9 cellular contexts compared by ENCODE assay signal in the genomic region with DNA sequence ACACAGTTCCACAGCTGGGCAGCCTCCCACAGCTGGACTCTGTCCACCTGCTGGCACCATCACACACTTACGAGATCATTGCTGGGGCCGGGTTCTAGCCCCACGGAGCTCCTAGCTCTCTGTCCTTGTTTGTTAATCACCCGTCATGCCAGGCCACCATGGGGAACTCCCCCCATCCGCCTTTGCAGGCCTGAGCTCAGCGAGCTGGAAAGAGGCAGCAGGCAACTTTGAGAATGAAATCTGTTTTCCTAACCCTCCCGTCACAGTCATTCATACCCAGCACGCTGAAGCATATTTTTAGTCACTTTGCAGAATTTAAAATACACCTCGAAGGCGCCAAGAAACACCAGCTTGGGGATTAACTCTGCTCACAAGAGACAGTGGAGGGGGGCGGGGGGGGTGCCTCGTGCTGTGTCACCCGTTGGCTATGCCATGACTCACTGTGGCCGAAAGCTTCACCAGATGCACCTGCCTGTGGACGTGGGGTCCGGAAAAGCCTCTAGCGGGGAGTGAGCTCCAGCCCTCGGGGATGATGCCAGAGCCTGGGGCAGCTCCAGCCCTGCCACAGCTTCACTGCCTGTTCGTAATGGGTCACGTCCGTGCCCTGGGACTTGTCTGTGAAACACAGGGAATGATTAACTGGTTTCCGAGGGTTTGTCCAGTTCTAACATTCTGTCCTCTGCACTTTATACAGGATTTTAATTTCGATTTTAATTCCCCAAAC. TPM values are rescaled to one million over a fixed set of nuclear protein-coding genes. Genes with fewer than 3 reads are reported as not detected.
A peak's percentile ranks its signal among the peaks of the same experiment; 100 is the strongest.
DNase-seq lines count a peak whose midpoint lies in the region; ATAC-seq, FAIRE-seq and TF ChIP-seq lines count a peak whose summit lies in the region.
"Had no signal": no experiment of that assay in that cellular context is flagged by ENCODE, and none has a peak within 500 bp of the region (broad histone marks: within the 10 kb centered on the region; RNA-seq: fewer than 3 reads in every experiment).

No MANE protein-coding gene starts in this region.

- H3K27me3 ChIP-seq in liver (ENCODE audit: control insufficient read depth in 4 of 4, insufficient read depth in 4 of 4, low read length in 3 of 4) (no peaks in the 10 kb centered on the region), HepG2 (ENCODE audit: control insufficient read depth in 1 of 2, insufficient read depth in 2 of 2, low read length in 2 of 2) (peaks cover 0 to 48% of the 10 kb centered on the region in 2 experiments)

- no peaks in the 10 kb centered on the region for H3K79me2 ChIP-seq in HepG2 (ENCODE audit: insufficient read depth, low read length)

- TF ChIP-seq RAD21 in liver (IDR thresholded peaks at IDR 0.05) (peak; percentile 11 to 43), HepG2 (CRISPR knock-in tag; IDR thresholded peaks at IDR 0.05) (no peak)

- POLR2A ChIA-PET in HepG2 (lab: Yijun Ruan, JAX) (no interaction called here), RWPE1 (lab: Yijun Ruan, JAX; ENCODE audit: low non-redundant PET) (no interaction called here)

- FAIRE-seq in HepG2 (lab: Jason Lieb, UNC) (no peak), urothelium cell line (lab: Jason Lieb, UNC) (no peak)

- no peaks in the 10 kb centered on the region for H4K20me1 ChIP-seq in HepG2 (ENCODE audit: insufficient read depth, low read length)

- intact Hi-C loops in HepG2 (cut with micrococcal nuclease; ENCODE audit: unreplicated experiment) = no loop called here

- CTCF ChIA-PET in HepG2 (lab: Yijun Ruan, JAX; ENCODE audit: low intra/inter-chr PET ratio, low total read pairs) = no interaction called here
- CTCF ChIA-PET in RWPE1 (lab: Yijun Ruan, JAX) = interaction anchor here (0.6 kb wide), 1 partner anchor 193 kb away, joined by 3 read pairs; no protein-coding TSS in a partner anchor

- ATAC-seq in HepG2 (no peak), HG02678 (IDR thresholded peaks at IDR 0.05; ENCODE audit: unreplicated experiment) (no peak), HG03354 (IDR thresholded peaks at IDR 0.05; ENCODE audit: poor library complexity, severe bottlenecking, unreplicated experiment) (no peak)

- no peak overlapping the region for H2AFZ ChIP-seq in HepG2 (ENCODE audit: low read length)

- no peak overlapping the region for H3K4me2 ChIP-seq in HepG2 (ENCODE audit: low read depth, low read length)

- TF ChIP-seq EP300 in HepG2 (IDR thresholded peaks at IDR 0.05; ENCODE audit: low read depth in 2 of 2, low read length in 2 of 2) = no peak
- no peak for TF ChIP-seq EP300 in HepG2 (CRISPR knock-in tag; IDR thresholded peaks at IDR 0.05; ENCODE audit: borderline replicate concordance)

- H3K36me3 ChIP-seq in liver (ENCODE audit: control insufficient read depth in 4 of 4, insufficient read depth in 3 of 4, low read depth in 1 of 4, low read length in 3 of 4) (no peaks in the 10 kb centered on the region), HepG2 (replicated peaks in 1 of 2; ENCODE audit: control insufficient read depth in 1 of 2, insufficient read depth in 2 of 2, low read length in 2 of 2) (no peaks in the 10 kb centered on the region)
- H3K36me3 ChIP-seq: suprapubic skin had no signal

- H3K9ac ChIP-seq in liver (ENCODE audit: low read depth in 1 of 2, low read length in 2 of 2) (peak overlapping the region; percentile 37 to 65), HepG2 (ENCODE audit: insufficient read depth, low read depth, low read length) (no peak overlapping the region)

- in situ Hi-C loops in HepG2 (cut with HindIII; ENCODE audit: extremely low pct_ligation_motif_present, low pct_unique_long_range_greater_than_20kb) (no loop called here), KBM-7 (cut with MboI; ENCODE audit: low pct_unique_long_range_greater_than_20kb, low sequenced_read_pairs) (no loop called here)

- H3K4me1 ChIP-seq in liver (ENCODE audit: control insufficient read depth in 4 of 4, insufficient read depth in 4 of 4, low read length in 3 of 4) = peaks cover 9 to 43% (median 27%) of the 10 kb centered on the region in 4 donors
- H3K4me1 ChIP-seq in HepG2 (ENCODE audit: insufficient read depth, low read length) = peaks cover 22% of the 10 kb centered on the region

- no peak for TF ChIP-seq POLR2A in HepG2 (IDR thresholded peaks at IDR 0.05; ENCODE audit: insufficient read depth in 1 of 2, low read depth in 2 of 2, low read length in 2 of 2)

- TF ChIP-seq CTCF in liver (IDR thresholded peaks at IDR 0.05; ENCODE audit: low read depth, low read length, missing input control) = no peak
- TF ChIP-seq CTCF in HepG2 (CRISPR knock-in tag; IDR thresholded peaks at IDR 0.05) = no peak
- TF ChIP-seq CTCF in RWPE1 (conservative IDR thresholded peaks at IDR 0.05; ENCODE audit: low read depth) = no peak

- 35% methylated on average over 23 of the region's 23 CpGs for WGBS in liver
- WGBS in HepG2 (ENCODE audit: low lambda C conversion rate) = 14% methylated on average over 15 of the region's 23 CpGs

- H3K27ac ChIP-seq in liver (ENCODE audit: low read depth in 1 of 2, low read length in 2 of 2) (peak overlapping the region; percentile 82 to 86), HepG2 (ENCODE audit: extremely low read length, insufficient read depth, low read length) (no peak overlapping the region), RWPE1 (no peak overlapping the region)
- H3K27ac ChIP-seq: suprapubic skin had no signal

- BruUV-seq in HepG2 (replicated peaks; lab: Mats Ljungman, UMichigan) = no TSS peak

- H3K9me3 ChIP-seq in liver (ENCODE audit: control insufficient read depth in 4 of 4, low read length in 3 of 4) (no peaks in the 10 kb centered on the region), HepG2 (ENCODE audit: low read length) (no peaks in the 10 kb centered on the region)
- H3K9me3 ChIP-seq: suprapubic skin had no signal

- H3K4me3 ChIP-seq in liver (ENCODE audit: low read depth in 1 of 3, low read length in 3 of 3) = peak overlapping the region in 2 of 3 donors; percentile 36 to 54
- H3K4me3 ChIP-seq in HepG2 (replicated peaks in 1 of 3; ENCODE audit: insufficient read depth in 1 of 3, low read depth in 2 of 3, low read length in 3 of 3) = no peak overlapping the region

- DNase-seq in HepG2 (ENCODE audit: low spot score) = no peak
- DNase-seq in RWPE1 (ENCODE audit: low spot score) = peak; percentile 67
- peak; percentile 57 for DNase-seq in germinal center (ENCODE audit: low spot score)
- peak; percentile 83 for DNase-seq in urothelium cell line (ENCODE audit: low spot score)
- DNase-seq in KBM-7 = no peak

TF ChIP-seq in liver, 16 proteins besides CTCF, POLR2A, EP300 and RAD21 (continues in another document):
- peak; percentile 68 to 72 for TF ChIP-seq RXRA (IDR thresholded peaks at IDR 0.05)
- TF ChIP-seq FOXA1 (IDR thresholded peaks at IDR 0.05) = peak; percentile 20

TF ChIP-seq in HepG2, 621 proteins besides CTCF, POLR2A, EP300 and RAD21 (continues in another document):
- no peak for TF ChIP-seq ZKSCAN8 (CRISPR knock-in tag; IDR thresholded peaks at IDR 0.05; ENCODE audit: borderline replicate concordance)

RNA-seq across cellular contexts. Expression of a gene that starts 1.4 kb away (rescaled TPM):
- total RNA-seq in liver (1 to 10 TPM; 4.9 to 9.0 TPM), HepG2 (2016; rRNA removed; fragmentation: Illumina TruSeq; extraction: Trizol) (not detected in 2 replicates)
- polyA plus RNA-seq in liver (1 to 10 TPM; 4.0 to 5.6 TPM), HepG2 (2011; rRNA removed) (0.01 and 0.03 TPM in 2 replicates)
- not detected in 2 replicates for total RNA-seq in HepG2 (2016; cell fraction: cytosol; rRNA removed; fragmentation: Illumina TruSeq; extraction: Trizol; ENCODE audit: low read depth)
- total RNA-seq in HepG2 (2016; cell fraction: insoluble cytoplasmic fraction; rRNA removed; fragmentation: Illumina TruSeq; extraction: Trizol) = not detected in 2 replicates
- total RNA-seq in HepG2 (2016; cell fraction: membrane; rRNA removed; fragmentation: Illumina TruSeq; extraction: Trizol) = not detected in 2 replicates
- total RNA-seq in HepG2 (2016; cell fraction: nucleus; rRNA removed; fragmentation: Illumina TruSeq; extraction: Trizol) = not detected in 2 replicates
- polyA plus RNA-seq in HepG2 (2011; cell fraction: cytosol; rRNA removed) = 0.03 and 0.05 TPM in 2 replicates
- polyA plus RNA-seq in HepG2 (2011; cell fraction: nucleus; rRNA removed) = 0.14 TPM in 1 of 2 replicates, not detected in the other
- polyA plus RNA-seq in HepG2 (2012) = 0.16 and 0.34 TPM in 2 replicates
- polyA plus RNA-seq in HepG2 (2016; cell fraction: cytosol; fragmentation: Illumina TruSeq; extraction: Trizol; ENCODE audit: low read depth) = not detected in 2 replicates
- not detected in 2 replicates for polyA plus RNA-seq in HepG2 (2016; cell fraction: insoluble cytoplasmic fraction; fragmentation: Illumina TruSeq; extraction: Trizol; ENCODE audit: low read depth)
- not detected in 2 replicates for polyA plus RNA-seq in HepG2 (2016; cell fraction: membrane; fragmentation: Illumina TruSeq; extraction: Trizol; ENCODE audit: low read depth)
- polyA plus RNA-seq in HepG2 (2016; cell fraction: nucleus; fragmentation: Illumina TruSeq; extraction: Trizol; ENCODE audit: insufficient read depth, low read depth) = not detected in 2 replicates
- 0.16 TPM in 1 of 2 replicates, not detected in the other for polyA minus RNA-seq in HepG2 (2011; rRNA and poly(A)+ RNA removed; ENCODE audit: low replicate concordance)
- not detected in 2 replicates for polyA minus RNA-seq in HepG2 (2011; cell fraction: cytosol; rRNA and poly(A)+ RNA removed)
- polyA minus RNA-seq in HepG2 (2011; cell fraction: nucleus; rRNA and poly(A)+ RNA removed) = not detected in 2 replicates

RNA-seq across cellular contexts. Expression of a gene that starts 57.9 kb away (rescaled TPM):
- total RNA-seq in liver = 10 to 100 TPM; 20.5 to 23.3 TPM
- 10 to 100 TPM; 12.2 to 19.6 TPM for polyA plus RNA-seq in liver
- total RNA-seq in HepG2 (2016; rRNA removed; fragmentation: Illumina TruSeq; extraction: Trizol) = 40.4 and 54.8 TPM in 2 replicates
- 58.9 and 65.5 TPM in 2 replicates for total RNA-seq in HepG2 (2016; cell fraction: cytosol; rRNA removed; fragmentation: Illumina TruSeq; extraction: Trizol; ENCODE audit: low read depth)
- total RNA-seq in HepG2 (2016; cell fraction: insoluble cytoplasmic fraction; rRNA removed; fragmentation: Illumina TruSeq; extraction: Trizol) = 35.1 and 61.8 TPM in 2 replicates
- total RNA-seq in HepG2 (2016; cell fraction: membrane; rRNA removed; fragmentation: Illumina TruSeq; extraction: Trizol) = 24.4 and 24.9 TPM in 2 replicates
- 52.0 and 62.6 TPM in 2 replicates for total RNA-seq in HepG2 (2016; cell fraction: nucleus; rRNA removed; fragmentation: Illumina TruSeq; extraction: Trizol)
- polyA plus RNA-seq in HepG2 (2011; rRNA removed) = 18.6 and 28.4 TPM in 2 replicates
- 9.7 and 12.5 TPM in 2 replicates for polyA plus RNA-seq in HepG2 (2011; cell fraction: cytosol; rRNA removed)
- polyA plus RNA-seq in HepG2 (2011; cell fraction: nucleus; rRNA removed) = 158 and 176 TPM in 2 replicates
- polyA plus RNA-seq in HepG2 (2012) = 28.0 and 41.5 TPM in 2 replicates
- polyA plus RNA-seq in HepG2 (2016; cell fraction: cytosol; fragmentation: Illumina TruSeq; extraction: Trizol; ENCODE audit: low read depth) = 7.8 and 7.9 TPM in 2 replicates
- polyA plus RNA-seq in HepG2 (2016; cell fraction: insoluble cytoplasmic fraction; fragmentation: Illumina TruSeq; extraction: Trizol; ENCODE audit: low read depth) = 28.2 and 32.7 TPM in 2 replicates
- polyA plus RNA-seq in HepG2 (2016; cell fraction: membrane; fragmentation: Illumina TruSeq; extraction: Trizol; ENCODE audit: low read depth) = 9.0 and 12.1 TPM in 2 replicates
- polyA plus RNA-seq in HepG2 (2016; cell fraction: nucleus; fragmentation: Illumina TruSeq; extraction: Trizol; ENCODE audit: insufficient read depth, low read depth) = 146 and 160 TPM in 2 replicates
- 50.2 and 100 TPM in 2 replicates for polyA minus RNA-seq in HepG2 (2011; rRNA and poly(A)+ RNA removed; ENCODE audit: low replicate concordance)
- polyA minus RNA-seq in HepG2 (2011; cell fraction: cytosol; rRNA and poly(A)+ RNA removed) = 19.4 and 21.0 TPM in 2 replicates
- 53.3 and 54.8 TPM in 2 replicates for polyA minus RNA-seq in HepG2 (2011; cell fraction: nucleus; rRNA and poly(A)+ RNA removed)

Comparison
In these comparisons a context has a peak if more than half of its experiments do, and no peak if none do; other contexts are left out.
1. H3K27ac ChIP-seq: peak in liver (2 of 2); none in HepG2 (single experiment) and RWPE1 (single experiment).
2. H3K4me3 ChIP-seq: peak in liver (2 of 3); none in HepG2 (0 of 3).
3. DNase-seq: peak in RWPE1 (single experiment), germinal center (single experiment) and urothelium cell line (single experiment); none in HepG2 (single experiment) and KBM-7 (single experiment).